ENCODE assay signal across 1 cellular context in the genomic region with DNA sequence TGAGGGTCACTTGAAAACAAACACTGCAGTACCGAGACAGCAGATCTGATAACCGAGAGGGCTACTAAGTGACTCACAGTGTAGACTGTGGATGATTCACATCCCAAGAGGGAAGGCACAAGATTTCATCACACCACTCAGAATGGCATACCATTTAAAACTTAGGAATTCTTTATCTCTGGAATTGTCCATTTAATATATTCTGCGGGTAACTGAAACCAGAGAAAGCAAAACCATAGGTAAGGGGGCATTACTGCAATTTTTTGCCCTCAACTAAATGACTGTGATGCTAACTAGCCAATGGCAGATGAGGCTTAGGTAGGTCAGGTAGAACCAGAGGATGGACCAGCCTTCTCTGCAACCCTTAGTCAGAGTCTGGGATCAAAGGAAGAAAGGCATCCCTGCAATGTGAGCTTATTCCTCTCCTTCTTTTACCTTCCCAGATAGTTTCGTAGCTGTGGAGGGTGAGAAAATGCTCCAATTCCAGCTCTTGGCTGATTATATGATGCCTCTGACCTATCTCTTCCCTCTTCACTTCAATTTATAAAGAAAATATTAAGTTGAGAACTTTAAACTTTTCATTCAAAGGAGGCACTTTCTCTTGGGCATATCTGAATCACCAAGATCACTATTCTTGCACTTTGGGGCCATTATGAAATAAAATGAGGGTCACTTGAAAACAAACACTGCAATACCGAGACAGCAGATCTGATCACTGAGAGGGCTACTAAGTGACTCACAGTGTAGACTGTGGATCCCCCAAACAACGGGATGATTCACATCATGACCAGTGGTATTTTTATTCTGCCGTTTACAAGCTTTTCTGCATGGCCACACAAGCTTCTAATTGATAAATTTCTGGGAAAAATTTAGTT.
TF ChIP-seq lines count a peak whose summit lies in the region.

No MANE protein-coding gene starts in this region.

TF ChIP-seq in HepG2, 621 proteins besides CTCF, POLR2A, EP300 and RAD21:
- TF ChIP-seq CEBPB (IDR thresholded peaks at IDR 0.05; ENCODE audit: borderline replicate concordance, low read depth, low read length) (peak; percentile 66), GATAD2A (CRISPR knock-in tag; IDR thresholded peaks at IDR 0.05) (0 out of 2 replicates have a peak, but pooled peaks have one; percentile 26), ATF4 (CRISPR knock-in tag; IDR thresholded peaks at IDR 0.05) (0 out of 4 replicates have a peak, but pooled peaks of 1 of the 2 experiments have one; percentile 49), CEBPG (CRISPR knock-in tag; IDR thresholded peaks at IDR 0.05) (peak; percentile 48; the same call in 1 of the 2 replicates), ATF3 (CRISPR knock-in tag; IDR thresholded peaks at IDR 0.05) (peak; percentile 65; the same call in 1 of the 2 replicates), FOSL2 (CRISPR knock-in tag; IDR thresholded peaks at IDR 0.05) (peak; percentile 95), FOSL1 (CRISPR knock-in tag; IDR thresholded peaks at IDR 0.05; ENCODE audit: borderline replicate concordance) (peak; percentile 60; the same call in 1 of the 2 replicates), FOXP1 (IDR thresholded peaks at IDR 0.05) (no peak), FOXP1 (CRISPR knock-in tag; IDR thresholded peaks at IDR 0.05) (no peak), HOMEZ (CRISPR knock-in tag; IDR thresholded peaks at IDR 0.05; ENCODE audit: low read depth) (no peak)
- TF ChIP-seq, protein P1, sequence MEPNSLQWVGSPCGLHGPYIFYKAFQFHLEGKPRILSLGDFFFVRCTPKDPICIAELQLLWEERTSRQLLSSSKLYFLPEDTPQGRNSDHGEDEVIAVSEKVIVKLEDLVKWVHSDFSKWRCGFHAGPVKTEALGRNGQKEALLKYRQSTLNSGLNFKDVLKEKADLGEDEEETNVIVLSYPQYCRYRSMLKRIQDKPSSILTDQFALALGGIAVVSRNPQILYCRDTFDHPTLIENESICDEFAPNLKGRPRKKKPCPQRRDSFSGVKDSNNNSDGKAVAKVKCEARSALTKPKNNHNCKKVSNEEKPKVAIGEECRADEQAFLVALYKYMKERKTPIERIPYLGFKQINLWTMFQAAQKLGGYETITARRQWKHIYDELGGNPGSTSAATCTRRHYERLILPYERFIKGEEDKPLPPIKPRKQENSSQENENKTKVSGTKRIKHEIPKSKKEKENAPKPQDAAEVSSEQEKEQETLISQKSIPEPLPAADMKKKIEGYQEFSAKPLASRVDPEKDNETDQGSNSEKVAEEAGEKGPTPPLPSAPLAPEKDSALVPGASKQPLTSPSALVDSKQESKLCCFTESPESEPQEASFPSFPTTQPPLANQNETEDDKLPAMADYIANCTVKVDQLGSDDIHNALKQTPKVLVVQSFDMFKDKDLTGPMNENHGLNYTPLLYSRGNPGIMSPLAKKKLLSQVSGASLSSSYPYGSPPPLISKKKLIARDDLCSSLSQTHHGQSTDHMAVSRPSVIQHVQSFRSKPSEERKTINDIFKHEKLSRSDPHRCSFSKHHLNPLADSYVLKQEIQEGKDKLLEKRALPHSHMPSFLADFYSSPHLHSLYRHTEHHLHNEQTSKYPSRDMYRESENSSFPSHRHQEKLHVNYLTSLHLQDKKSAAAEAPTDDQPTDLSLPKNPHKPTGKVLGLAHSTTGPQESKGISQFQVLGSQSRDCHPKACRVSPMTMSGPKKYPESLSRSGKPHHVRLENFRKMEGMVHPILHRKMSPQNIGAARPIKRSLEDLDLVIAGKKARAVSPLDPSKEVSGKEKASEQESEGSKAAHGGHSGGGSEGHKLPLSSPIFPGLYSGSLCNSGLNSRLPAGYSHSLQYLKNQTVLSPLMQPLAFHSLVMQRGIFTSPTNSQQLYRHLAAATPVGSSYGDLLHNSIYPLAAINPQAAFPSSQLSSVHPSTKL (CRISPR knock-in tag; IDR thresholded peaks at IDR 0.05) = peak; percentile 18; the same call in 1 of the 2 replicates
- TF ChIP-seq, protein P2, sequence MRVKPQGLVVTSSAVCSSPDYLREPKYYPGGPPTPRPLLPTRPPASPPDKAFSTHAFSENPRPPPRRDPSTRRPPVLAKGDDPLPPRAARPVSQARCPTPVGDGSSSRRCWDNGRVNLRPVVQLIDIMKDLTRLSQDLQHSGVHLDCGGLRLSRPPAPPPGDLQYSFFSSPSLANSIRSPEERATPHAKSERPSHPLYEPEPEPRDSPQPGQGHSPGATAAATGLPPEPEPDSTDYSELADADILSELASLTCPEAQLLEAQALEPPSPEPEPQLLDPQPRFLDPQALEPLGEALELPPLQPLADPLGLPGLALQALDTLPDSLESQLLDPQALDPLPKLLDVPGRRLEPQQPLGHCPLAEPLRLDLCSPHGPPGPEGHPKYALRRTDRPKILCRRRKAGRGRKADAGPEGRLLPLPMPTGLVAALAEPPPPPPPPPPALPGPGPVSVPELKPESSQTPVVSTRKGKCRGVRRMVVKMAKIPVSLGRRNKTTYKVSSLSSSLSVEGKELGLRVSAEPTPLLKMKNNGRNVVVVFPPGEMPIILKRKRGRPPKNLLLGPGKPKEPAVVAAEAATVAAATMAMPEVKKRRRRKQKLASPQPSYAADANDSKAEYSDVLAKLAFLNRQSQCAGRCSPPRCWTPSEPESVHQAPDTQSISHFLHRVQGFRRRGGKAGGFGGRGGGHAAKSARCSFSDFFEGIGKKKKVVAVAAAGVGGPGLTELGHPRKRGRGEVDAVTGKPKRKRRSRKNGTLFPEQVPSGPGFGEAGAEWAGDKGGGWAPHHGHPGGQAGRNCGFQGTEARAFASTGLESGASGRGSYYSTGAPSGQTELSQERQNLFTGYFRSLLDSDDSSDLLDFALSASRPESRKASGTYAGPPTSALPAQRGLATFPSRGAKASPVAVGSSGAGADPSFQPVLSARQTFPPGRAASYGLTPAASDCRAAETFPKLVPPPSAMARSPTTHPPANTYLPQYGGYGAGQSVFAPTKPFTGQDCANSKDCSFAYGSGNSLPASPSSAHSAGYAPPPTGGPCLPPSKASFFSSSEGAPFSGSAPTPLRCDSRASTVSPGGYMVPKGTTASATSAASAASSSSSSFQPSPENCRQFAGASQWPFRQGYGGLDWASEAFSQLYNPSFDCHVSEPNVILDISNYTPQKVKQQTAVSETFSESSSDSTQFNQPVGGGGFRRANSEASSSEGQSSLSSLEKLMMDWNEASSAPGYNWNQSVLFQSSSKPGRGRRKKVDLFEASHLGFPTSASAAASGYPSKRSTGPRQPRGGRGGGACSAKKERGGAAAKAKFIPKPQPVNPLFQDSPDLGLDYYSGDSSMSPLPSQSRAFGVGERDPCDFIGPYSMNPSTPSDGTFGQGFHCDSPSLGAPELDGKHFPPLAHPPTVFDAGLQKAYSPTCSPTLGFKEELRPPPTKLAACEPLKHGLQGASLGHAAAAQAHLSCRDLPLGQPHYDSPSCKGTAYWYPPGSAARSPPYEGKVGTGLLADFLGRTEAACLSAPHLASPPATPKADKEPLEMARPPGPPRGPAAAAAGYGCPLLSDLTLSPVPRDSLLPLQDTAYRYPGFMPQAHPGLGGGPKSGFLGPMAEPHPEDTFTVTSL (CRISPR knock-in tag; IDR thresholded peaks at IDR 0.05; ENCODE audit: borderline replicate concordance) = 0 out of 2 replicates have a peak, but pooled peaks have one; percentile 17
